Comparison of ENCODE assay signal across 14 cellular contexts in the genomic region with DNA sequence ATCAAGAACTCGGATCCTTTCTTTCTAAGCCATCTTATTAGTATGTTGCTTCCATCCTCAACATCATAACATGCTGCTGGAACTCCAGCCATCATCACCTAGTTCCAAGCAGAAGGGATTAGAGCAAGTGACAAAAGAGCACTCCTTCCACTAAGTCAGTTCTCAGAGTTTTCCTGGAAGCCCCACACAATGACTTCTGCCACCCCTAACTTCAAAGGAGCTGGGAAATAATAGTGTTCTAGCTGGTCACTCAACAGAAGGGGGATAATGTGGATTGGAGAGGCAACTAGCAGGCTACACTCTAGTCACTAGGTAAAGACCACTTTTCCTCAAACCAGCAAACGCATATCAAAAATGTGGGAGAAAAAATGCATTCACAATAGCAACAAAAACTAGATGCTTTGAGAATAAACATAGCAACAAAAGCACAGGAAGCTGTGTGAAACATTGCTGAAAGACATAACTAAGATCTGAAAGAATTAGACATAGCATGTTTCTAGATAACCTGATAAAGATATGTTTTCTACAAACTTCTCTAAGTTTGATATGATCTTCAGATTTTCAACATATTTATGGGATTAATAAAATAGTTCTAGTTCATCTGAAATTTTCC.
"Had no signal": no experiment of that assay in that cellular context is flagged by ENCODE, and none has a peak within 500 bp of the region (broad histone marks: within the 10 kb centered on the region; RNA-seq: fewer than 3 reads in every experiment).

No MANE protein-coding gene starts in this region.

- H3K9me3 Mint-ChIP-seq: brain; dendritic cell treated with granulocyte-macrophage colony-stimulating factor and Interleukin-4, amounts not matched to agents 40 ng/mL and 50 ng/mL, for 4 days; nephron progenitor cell; T-helper 1 cell treated with Interleukin-12 subunit alpha and Interleukin-12 subunit beta and Interleukin-4 antibody, amounts not matched to agents 30 μg/mL and 1 μg/mL, for 36 hours had no signal

- H3K4me3 ChIP-seq: gastroesophageal sphincter, left ventricle myocardium inferior, ovary, tibial artery, vagina had no signal

- H3K4me1 Mint-ChIP-seq: brain, nephron progenitor cell had no signal

- H3K4me1 ChIP-seq: gastroesophageal sphincter, left ventricle myocardium inferior, tibial artery, vagina had no signal

- DNase-seq: amygdala; kidney; left ventricle myocardium inferior; mesenchymal stem cell; nephron progenitor cell; ovary; SK-N-SH; stimulated activated CD4-positive, alpha-beta T cell treated with anti-CD3 and anti-CD28 coated beads, Interleukin-4, amount 100 ng/mL, for 24 hours; tibial artery had no signal

- ATAC-seq: gastroesophageal sphincter had no signal

- H3K27ac ChIP-seq: gastroesophageal sphincter, left ventricle myocardium inferior, ovary, tibial artery, vagina had no signal

- H3K27ac Mint-ChIP-seq: brain; dendritic cell treated with granulocyte-macrophage colony-stimulating factor and Interleukin-4, amounts not matched to agents 40 ng/mL and 50 ng/mL, for 4 days; nephron progenitor cell; T-helper 1 cell treated with Interleukin-12 subunit alpha and Interleukin-12 subunit beta and Interleukin-4 antibody, amounts not matched to agents 30 μg/mL and 1 μg/mL, for 36 hours had no signal

- H3K4me3 Mint-ChIP-seq: brain; dendritic cell treated with granulocyte-macrophage colony-stimulating factor and Interleukin-4, amounts not matched to agents 40 ng/mL and 50 ng/mL, for 4 days; nephron progenitor cell; T-helper 1 cell treated with Interleukin-12 subunit alpha and Interleukin-12 subunit beta and Interleukin-4 antibody, amounts not matched to agents 30 μg/mL and 1 μg/mL, for 36 hours had no signal

- H3K27me3 Mint-ChIP-seq: brain; dendritic cell treated with granulocyte-macrophage colony-stimulating factor and Interleukin-4, amounts not matched to agents 40 ng/mL and 50 ng/mL, for 4 days had no signal

- H3K9me3 ChIP-seq: gastroesophageal sphincter, left ventricle myocardium inferior, ovary, SK-N-SH, tibial artery, vagina had no signal

- H3K36me3 ChIP-seq: ovary had no signal

- H3K27me3 ChIP-seq: gastroesophageal sphincter, ovary, tibial artery, vagina had no signal
